Comparison of ENCODE assay signal across 2 cellular contexts in the genomic region with DNA sequence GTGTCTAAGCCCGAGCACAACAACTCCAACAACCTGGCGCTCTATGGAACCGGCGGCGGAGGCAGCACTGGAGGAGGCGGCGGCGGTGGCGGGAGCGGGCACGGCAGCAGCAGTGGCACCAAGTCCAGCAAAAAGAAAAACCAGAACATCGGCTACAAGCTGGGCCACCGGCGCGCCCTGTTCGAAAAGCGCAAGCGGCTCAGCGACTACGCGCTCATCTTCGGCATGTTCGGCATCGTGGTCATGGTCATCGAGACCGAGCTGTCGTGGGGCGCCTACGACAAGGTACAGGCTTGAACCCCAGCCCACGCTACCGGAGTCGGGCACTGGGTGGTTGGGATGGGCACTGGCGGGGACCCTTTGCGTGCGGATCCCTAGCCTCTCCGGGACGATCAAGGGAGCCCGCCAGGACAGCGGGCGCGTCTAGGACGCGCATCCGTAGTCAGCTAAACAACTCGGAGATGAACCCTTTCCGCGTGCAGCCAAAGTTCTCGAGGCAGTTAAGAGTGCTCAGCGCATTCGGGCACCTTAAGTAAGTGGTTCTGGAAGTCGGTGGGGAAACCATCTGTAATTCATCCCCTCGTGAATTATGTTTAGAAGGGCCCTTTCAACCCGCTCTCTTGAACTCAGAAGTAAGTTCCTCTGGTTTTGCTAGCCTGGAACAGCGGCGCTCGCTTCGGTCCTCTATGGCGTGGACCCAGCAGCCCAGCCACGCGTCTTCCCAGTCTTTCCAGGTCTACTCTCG.
TF ChIP-seq lines count a peak whose summit lies in the region.

No MANE protein-coding gene starts in this region.

TF ChIP-seq in liver, 16 proteins besides CTCF, POLR2A, EP300 and RAD21 (continued from another document):
- TF ChIP-seq, protein P1, sequence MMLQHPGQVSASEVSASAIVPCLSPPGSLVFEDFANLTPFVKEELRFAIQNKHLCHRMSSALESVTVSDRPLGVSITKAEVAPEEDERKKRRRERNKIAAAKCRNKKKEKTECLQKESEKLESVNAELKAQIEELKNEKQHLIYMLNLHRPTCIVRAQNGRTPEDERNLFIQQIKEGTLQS (IDR thresholded peaks at IDR 0.05): no peak
- TF ChIP-seq, protein P2, sequence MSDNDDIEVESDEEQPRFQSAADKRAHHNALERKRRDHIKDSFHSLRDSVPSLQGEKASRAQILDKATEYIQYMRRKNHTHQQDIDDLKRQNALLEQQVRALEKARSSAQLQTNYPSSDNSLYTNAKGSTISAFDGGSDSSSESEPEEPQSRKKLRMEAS (IDR thresholded peaks at IDR 0.05): no peak
- TF ChIP-seq YY1 (IDR thresholded peaks at IDR 0.05): no peak
- no peak for TF ChIP-seq GABPA (IDR thresholded peaks at IDR 0.05 in 1 of 2, conservative IDR thresholded peaks at IDR 0.05 in 1 of 2)
- no peak for TF ChIP-seq REST (IDR thresholded peaks at IDR 0.05)
- no peak for TF ChIP-seq HNF4G (IDR thresholded peaks at IDR 0.05)
- no peak for TF ChIP-seq HNF4A (conservative IDR thresholded peaks at IDR 0.05)
- no peak for TF ChIP-seq FOXA2 (IDR thresholded peaks at IDR 0.05)
- TF ChIP-seq EGR1 (IDR thresholded peaks at IDR 0.05; ENCODE audit: low read depth in 2 of 2): no peak
- TF ChIP-seq, protein P3, sequence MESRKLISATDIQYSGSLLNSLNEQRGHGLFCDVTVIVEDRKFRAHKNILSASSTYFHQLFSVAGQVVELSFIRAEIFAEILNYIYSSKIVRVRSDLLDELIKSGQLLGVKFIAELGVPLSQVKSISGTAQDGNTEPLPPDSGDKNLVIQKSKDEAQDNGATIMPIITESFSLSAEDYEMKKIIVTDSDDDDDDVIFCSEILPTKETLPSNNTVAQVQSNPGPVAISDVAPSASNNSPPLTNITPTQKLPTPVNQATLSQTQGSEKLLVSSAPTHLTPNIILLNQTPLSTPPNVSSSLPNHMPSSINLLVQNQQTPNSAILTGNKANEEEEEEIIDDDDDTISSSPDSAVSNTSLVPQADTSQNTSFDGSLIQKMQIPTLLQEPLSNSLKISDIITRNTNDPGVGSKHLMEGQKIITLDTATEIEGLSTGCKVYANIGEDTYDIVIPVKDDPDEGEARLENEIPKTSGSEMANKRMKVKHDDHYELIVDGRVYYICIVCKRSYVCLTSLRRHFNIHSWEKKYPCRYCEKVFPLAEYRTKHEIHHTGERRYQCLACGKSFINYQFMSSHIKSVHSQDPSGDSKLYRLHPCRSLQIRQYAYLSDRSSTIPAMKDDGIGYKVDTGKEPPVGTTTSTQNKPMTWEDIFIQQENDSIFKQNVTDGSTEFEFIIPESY (IDR thresholded peaks at IDR 0.05): no peak
- TF ChIP-seq JUND (IDR thresholded peaks at IDR 0.05): no peak
- no peak for TF ChIP-seq TAF1 (conservative IDR thresholded peaks at IDR 0.05)
- TF ChIP-seq SP1 (IDR thresholded peaks at IDR 0.05): no peak
- TF ChIP-seq FOXA1 (IDR thresholded peaks at IDR 0.05): no peak

TF ChIP-seq in HepG2, 621 proteins besides CTCF, POLR2A, EP300 and RAD21 (continued from another document):
- TF ChIP-seq, protein P4, sequence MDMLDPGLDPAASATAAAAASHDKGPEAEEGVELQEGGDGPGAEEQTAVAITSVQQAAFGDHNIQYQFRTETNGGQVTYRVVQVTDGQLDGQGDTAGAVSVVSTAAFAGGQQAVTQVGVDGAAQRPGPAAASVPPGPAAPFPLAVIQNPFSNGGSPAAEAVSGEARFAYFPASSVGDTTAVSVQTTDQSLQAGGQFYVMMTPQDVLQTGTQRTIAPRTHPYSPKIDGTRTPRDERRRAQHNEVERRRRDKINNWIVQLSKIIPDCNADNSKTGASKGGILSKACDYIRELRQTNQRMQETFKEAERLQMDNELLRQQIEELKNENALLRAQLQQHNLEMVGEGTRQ (IDR thresholded peaks at IDR 0.05; ENCODE audit: low read depth, low read length): no peak
- TF ChIP-seq, protein P4 (CRISPR knock-in tag; IDR thresholded peaks at IDR 0.05; ENCODE audit: borderline replicate concordance): no peak
